In genomic region chr19:46745521-46746280, GRCh38 we compare ENCODE assay signal across 1 cellular context.
TF ChIP-seq lines count a peak whose summit lies in the region.

TSS of gene FKRP (plus strand) at chr19:46746057. CDS start at chr19:46755451, 9,394 bp downstream.

TF ChIP-seq in HepG2, 621 proteins besides CTCF, POLR2A, EP300 and RAD21 (continued from another document and continues in another):
- TF ChIP-seq RERE (CRISPR knock-in tag; IDR thresholded peaks at IDR 0.05; ENCODE audit: low read depth) (no peak), ZNF431 (CRISPR knock-in tag; IDR thresholded peaks at IDR 0.05; ENCODE audit: borderline replicate concordance, low read depth) (peak; percentile 38; the same call in 1 of the 2 replicates), NR2F1 (CRISPR knock-in tag; IDR thresholded peaks at IDR 0.05) (no peak), EED (CRISPR knock-in tag; IDR thresholded peaks at IDR 0.05) (no peak), ZNF367 (CRISPR knock-in tag; IDR thresholded peaks at IDR 0.05; ENCODE audit: borderline replicate concordance) (no peak), ZNF780A (CRISPR knock-in tag; IDR thresholded peaks at IDR 0.05) (no peak), ZNF333 (CRISPR knock-in tag; IDR thresholded peaks at IDR 0.05; ENCODE audit: borderline replicate concordance) (peak; percentile 71; the same call in 1 of the 2 replicates), PBX2 (CRISPR knock-in tag; IDR thresholded peaks at IDR 0.05) (no peak), SALL2 (CRISPR knock-in tag; IDR thresholded peaks at IDR 0.05) (peak; percentile 13; the same call in 1 of the 2 replicates), ZNF703 (CRISPR knock-in tag; IDR thresholded peaks at IDR 0.05; ENCODE audit: borderline replicate concordance) (no peak), ZBTB21 (CRISPR knock-in tag; IDR thresholded peaks at IDR 0.05) (no peak), ZNF274 (CRISPR knock-in tag; IDR thresholded peaks at IDR 0.05) (no peak), AGO1 (IDR thresholded peaks at IDR 0.05; ENCODE audit: low read depth, low read length, poor library complexity, severe bottlenecking) (no peak), ARHGAP35 (CRISPR knock-in tag; IDR thresholded peaks at IDR 0.05; ENCODE audit: borderline replicate concordance) (no peak), ZNF138 (CRISPR knock-in tag; IDR thresholded peaks at IDR 0.05; ENCODE audit: low read depth) (no peak), RFXAP (CRISPR knock-in tag; IDR thresholded peaks at IDR 0.05; ENCODE audit: borderline replicate concordance) (no peak), ZNF691 (CRISPR knock-in tag; IDR thresholded peaks at IDR 0.05; ENCODE audit: borderline replicate concordance, low read depth) (peak; percentile 52; the same call in 1 of the 2 replicates), SCMH1 (CRISPR knock-in tag; IDR thresholded peaks at IDR 0.05; ENCODE audit: borderline replicate concordance) (no peak), DNMT3B (CRISPR knock-in tag; conservative IDR thresholded peaks at IDR 0.05) (no peak), ZNF770 (CRISPR knock-in tag; IDR thresholded peaks at IDR 0.05) (no peak), ZNF124 (CRISPR knock-in tag; IDR thresholded peaks at IDR 0.05) (no peak), ZNF543 (CRISPR knock-in tag; IDR thresholded peaks at IDR 0.05) (0 out of 2 replicates have a peak, but pooled peaks have one; percentile 50), PHB2 (IDR thresholded peaks at IDR 0.05; ENCODE audit: partially characterized antibody) (no peak), TBP (CRISPR knock-in tag; IDR thresholded peaks at IDR 0.05) (no peak), ATF7-NPFF (CRISPR knock-in tag; IDR thresholded peaks at IDR 0.05; ENCODE audit: low read depth) (peak; percentile 56; the same call in 1 of the 2 replicates), RFX5 (IDR thresholded peaks at IDR 0.05; ENCODE audit: low read depth, low read length) (no peak), NRL (CRISPR knock-in tag; IDR thresholded peaks at IDR 0.05; ENCODE audit: borderline replicate concordance) (peak; percentile 64; the same call in 1 of the 2 replicates), ZFP36 (IDR thresholded peaks at IDR 0.05; ENCODE audit: borderline replicate concordance, low read depth, low read length, partially characterized antibody) (no peak), ASH2L (IDR thresholded peaks at IDR 0.05; ENCODE audit: insufficient read length, low read depth, low read length) (peak; percentile 41), CREB1 (IDR thresholded peaks at IDR 0.05) (no peak), CREB1 (CRISPR knock-in tag; IDR thresholded peaks at IDR 0.05) (no peak), BORCS8-MEF2B (CRISPR knock-in tag; IDR thresholded peaks at IDR 0.05) (no peak), PHF21A (CRISPR knock-in tag; IDR thresholded peaks at IDR 0.05) (no peak), SRSF9 (IDR thresholded peaks at IDR 0.05; ENCODE audit: borderline replicate concordance, insufficient read depth, low read depth, low read length, poor library complexity, severe bottlenecking) (no peak), ZNF230 (CRISPR knock-in tag; IDR thresholded peaks at IDR 0.05) (0 out of 2 replicates have a peak, but pooled peaks have one; percentile 53), NR2F6 (IDR thresholded peaks at IDR 0.05) (no peak), NR2F6 (CRISPR knock-in tag; IDR thresholded peaks at IDR 0.05) (no peak), PRPF4 (IDR thresholded peaks at IDR 0.05; ENCODE audit: low read depth, low read length, poor library complexity, severe bottlenecking) (no peak)
- TF ChIP-seq, protein P1, sequence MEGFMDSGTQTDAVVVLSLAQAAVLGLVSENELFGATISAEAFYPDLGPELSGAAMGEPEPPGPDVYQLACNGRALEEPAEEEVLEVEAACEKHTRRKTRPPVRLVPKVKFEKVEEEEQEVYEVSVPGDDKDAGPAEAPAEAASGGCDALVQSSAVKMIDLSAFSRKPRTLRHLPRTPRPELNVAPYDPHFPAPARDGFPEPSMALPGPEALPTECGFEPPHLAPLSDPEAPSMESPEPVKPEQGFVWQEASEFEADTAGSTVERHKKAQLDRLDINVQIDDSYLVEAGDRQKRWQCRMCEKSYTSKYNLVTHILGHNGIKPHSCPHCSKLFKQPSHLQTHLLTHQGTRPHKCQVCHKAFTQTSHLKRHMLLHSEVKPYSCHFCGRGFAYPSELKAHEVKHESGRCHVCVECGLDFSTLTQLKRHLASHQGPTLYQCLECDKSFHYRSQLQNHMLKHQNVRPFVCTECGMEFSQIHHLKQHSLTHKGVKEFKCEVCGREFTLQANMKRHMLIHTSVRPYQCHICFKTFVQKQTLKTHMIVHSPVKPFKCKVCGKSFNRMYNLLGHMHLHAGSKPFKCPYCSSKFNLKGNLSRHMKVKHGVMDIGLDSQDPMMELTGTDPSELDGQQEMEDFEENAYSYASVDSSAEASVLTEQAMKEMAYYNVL (CRISPR knock-in tag; IDR thresholded peaks at IDR 0.05; ENCODE audit: borderline replicate concordance): no peak
- TF ChIP-seq, protein P2, sequence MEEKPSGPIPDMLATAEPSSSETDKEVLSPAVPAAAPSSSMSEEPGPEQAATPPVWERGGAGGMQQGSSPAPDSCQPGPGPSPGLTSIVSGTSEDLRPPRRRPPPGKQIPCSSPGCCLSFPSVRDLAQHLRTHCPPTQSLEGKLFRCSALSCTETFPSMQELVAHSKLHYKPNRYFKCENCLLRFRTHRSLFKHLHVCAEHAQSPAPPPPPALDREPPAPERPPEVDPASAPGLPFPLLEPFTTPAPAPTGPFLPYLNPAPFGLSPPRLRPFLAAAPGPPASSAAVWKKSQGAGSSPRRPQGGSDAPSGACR (CRISPR knock-in tag; IDR thresholded peaks at IDR 0.05): 0 out of 2 replicates have a peak, but pooled peaks have one; percentile 50
- TF ChIP-seq, protein P3, sequence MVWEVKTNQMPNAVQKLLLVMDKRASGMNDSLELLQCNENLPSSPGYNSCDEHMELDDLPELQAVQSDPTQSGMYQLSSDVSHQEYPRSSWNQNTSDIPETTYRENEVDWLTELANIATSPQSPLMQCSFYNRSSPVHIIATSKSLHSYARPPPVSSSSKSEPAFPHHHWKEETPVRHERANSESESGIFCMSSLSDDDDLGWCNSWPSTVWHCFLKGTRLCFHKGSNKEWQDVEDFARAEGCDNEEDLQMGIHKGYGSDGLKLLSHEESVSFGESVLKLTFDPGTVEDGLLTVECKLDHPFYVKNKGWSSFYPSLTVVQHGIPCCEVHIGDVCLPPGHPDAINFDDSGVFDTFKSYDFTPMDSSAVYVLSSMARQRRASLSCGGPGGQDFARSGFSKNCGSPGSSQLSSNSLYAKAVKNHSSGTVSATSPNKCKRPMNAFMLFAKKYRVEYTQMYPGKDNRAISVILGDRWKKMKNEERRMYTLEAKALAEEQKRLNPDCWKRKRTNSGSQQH (CRISPR knock-in tag; IDR thresholded peaks at IDR 0.05; ENCODE audit: low read depth): no peak
